Comparison of ENCODE assay signal across 18 cellular contexts in genomic region chr20:8913452-8913851, GRCh38.
DNase-seq lines count a peak whose midpoint lies in the region; ATAC-seq and TF ChIP-seq lines count a peak whose summit lies in the region.
"Had no signal": no experiment of that assay in that cellular context is flagged by ENCODE, and none has a peak within 500 bp of the region (broad histone marks: within the 10 kb centered on the region; RNA-seq: fewer than 3 reads in every experiment).

No MANE protein-coding gene starts in this region.

- H3K36me3 Mint-ChIP-seq in glutamatergic neuron (ENCODE audit: unreplicated experiment): peaks cover 19% of the 10 kb centered on the region

- no peak for ATAC-seq in Right ventricle myocardium superior (ENCODE audit: poor library complexity)
- ATAC-seq: Panc1 had no signal

- H3K27me3 Mint-ChIP-seq in glutamatergic neuron (ENCODE audit: unreplicated experiment): peaks cover 3% of the 10 kb centered on the region

- peaks cover 7% of the 10 kb centered on the region for H3K9me3 Mint-ChIP-seq in glutamatergic neuron (ENCODE audit: unreplicated experiment)

- H3K27ac Mint-ChIP-seq in glutamatergic neuron (ENCODE audit: unreplicated experiment): peak overlapping the region; percentile 85

- peak overlapping the region; percentile 10 for H3K4me3 Mint-ChIP-seq in glutamatergic neuron (ENCODE audit: unreplicated experiment)

- peaks cover 19% of the 10 kb centered on the region for H3K4me1 Mint-ChIP-seq in glutamatergic neuron (ENCODE audit: low read depth, unreplicated experiment)

- DNase-seq in NCI-H82 (lab: John Stamatoyannopoulos, UW) (peak; percentile 35), NCI-H82 treated with DMSO at 0.1 percent for 48 hours (lab: John Stamatoyannopoulos, UW; ENCODE audit: unreplicated experiment) (no peak), NCI-H524 treated with DMSO at 0.1 percent for 48 hours (lab: John Stamatoyannopoulos, UW) (peak; percentile 95), glutamatergic neuron (no peak), Right ventricle myocardium superior (no peak), HPDE6-E6E7 (ENCODE audit: extremely low spot score) (no peak), cerebellum (ENCODE audit: low spot score) (no peak)
- DNase-seq: GF-D8, H7, KBM-7, MG63, NCI-H1105 treated with DMSO at 0.1 percent for 48 hours, NCI-H2029, NCI-H345, NCI-H510A treated with DMSO at 0.1 percent for 48 hours, SHP77 treated with DMSO at 0.1 percent for 48 hours, T-helper 1 cell had no signal

- TF ChIP-seq CTCF in glutamatergic neuron (IDR thresholded peaks at IDR 0.05; ENCODE audit: partially characterized antibody, unreplicated experiment): no peak

- intact Hi-C loops in Right ventricle myocardium superior (cut with DNase I): no loop called here

Comparison
In these comparisons a context has a peak if more than half of its experiments do, and no peak if none do; other contexts are left out.
1. DNase-seq: peak in NCI-H82 (single experiment) and NCI-H524 treated with DMSO at 0.1 percent for 48 hours (single experiment); none in NCI-H82 treated with DMSO at 0.1 percent for 48 hours (single experiment), glutamatergic neuron (single experiment), Right ventricle myocardium superior (single experiment), HPDE6-E6E7 (single experiment) and cerebellum (single experiment).